1 cellular context compared by ENCODE assay signal in genomic region chr10:68231106-68231901, GRCh38.
TF ChIP-seq lines count a peak whose summit lies in the region.

No MANE protein-coding gene starts in this region.

TF ChIP-seq in HepG2, 621 proteins besides CTCF, POLR2A, EP300 and RAD21 (continued from another document and continues in another):
- 0 out of 2 replicates have a peak, but pooled peaks have one; percentile 29 for TF ChIP-seq MTA1 (CRISPR knock-in tag; IDR thresholded peaks at IDR 0.05; ENCODE audit: borderline replicate concordance)
- TF ChIP-seq SMC3 (IDR thresholded peaks at IDR 0.05; ENCODE audit: low read length) = no peak
- TF ChIP-seq, protein P1, sequence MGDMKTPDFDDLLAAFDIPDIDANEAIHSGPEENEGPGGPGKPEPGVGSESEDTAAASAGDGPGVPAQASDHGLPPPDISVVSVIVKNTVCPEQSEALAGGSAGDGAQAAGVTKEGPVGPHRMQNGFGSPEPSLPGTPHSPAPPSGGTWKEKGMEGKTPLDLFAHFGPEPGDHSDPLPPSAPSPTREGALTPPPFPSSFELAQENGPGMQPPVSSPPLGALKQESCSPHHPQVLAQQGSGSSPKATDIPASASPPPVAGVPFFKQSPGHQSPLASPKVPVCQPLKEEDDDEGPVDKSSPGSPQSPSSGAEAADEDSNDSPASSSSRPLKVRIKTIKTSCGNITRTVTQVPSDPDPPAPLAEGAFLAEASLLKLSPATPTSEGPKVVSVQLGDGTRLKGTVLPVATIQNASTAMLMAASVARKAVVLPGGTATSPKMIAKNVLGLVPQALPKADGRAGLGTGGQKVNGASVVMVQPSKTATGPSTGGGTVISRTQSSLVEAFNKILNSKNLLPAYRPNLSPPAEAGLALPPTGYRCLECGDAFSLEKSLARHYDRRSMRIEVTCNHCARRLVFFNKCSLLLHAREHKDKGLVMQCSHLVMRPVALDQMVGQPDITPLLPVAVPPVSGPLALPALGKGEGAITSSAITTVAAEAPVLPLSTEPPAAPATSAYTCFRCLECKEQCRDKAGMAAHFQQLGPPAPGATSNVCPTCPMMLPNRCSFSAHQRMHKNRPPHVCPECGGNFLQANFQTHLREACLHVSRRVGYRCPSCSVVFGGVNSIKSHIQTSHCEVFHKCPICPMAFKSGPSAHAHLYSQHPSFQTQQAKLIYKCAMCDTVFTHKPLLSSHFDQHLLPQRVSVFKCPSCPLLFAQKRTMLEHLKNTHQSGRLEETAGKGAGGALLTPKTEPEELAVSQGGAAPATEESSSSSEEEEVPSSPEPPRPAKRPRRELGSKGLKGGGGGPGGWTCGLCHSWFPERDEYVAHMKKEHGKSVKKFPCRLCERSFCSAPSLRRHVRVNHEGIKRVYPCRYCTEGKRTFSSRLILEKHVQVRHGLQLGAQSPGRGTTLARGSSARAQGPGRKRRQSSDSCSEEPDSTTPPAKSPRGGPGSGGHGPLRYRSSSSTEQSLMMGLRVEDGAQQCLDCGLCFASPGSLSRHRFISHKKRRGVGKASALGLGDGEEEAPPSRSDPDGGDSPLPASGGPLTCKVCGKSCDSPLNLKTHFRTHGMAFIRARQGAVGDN (CRISPR knock-in tag; IDR thresholded peaks at IDR 0.05) = peak; percentile 94
- TF ChIP-seq TEF (CRISPR knock-in tag; IDR thresholded peaks at IDR 0.05) = peak; percentile 68; the same call in 1 of the 2 replicates
- peak; percentile 59 for TF ChIP-seq ZNF777 (CRISPR knock-in tag; IDR thresholded peaks at IDR 0.05)
- no peak for TF ChIP-seq E2F1 (CRISPR knock-in tag; IDR thresholded peaks at IDR 0.05)
- TF ChIP-seq MBNL3 (CRISPR knock-in tag; conservative IDR thresholded peaks at IDR 0.05) = no peak
- no peak for TF ChIP-seq ZSCAN22 (CRISPR knock-in tag; IDR thresholded peaks at IDR 0.05)
- peak; percentile 51; the same call in 1 of the 2 replicates for TF ChIP-seq ZSCAN20 (CRISPR knock-in tag; IDR thresholded peaks at IDR 0.05; ENCODE audit: borderline replicate concordance)
- no peak; the same call in 1 of the 2 replicates for TF ChIP-seq ZNF501 (CRISPR knock-in tag; IDR thresholded peaks at IDR 0.05)
- no peak for TF ChIP-seq DNMT1 (CRISPR knock-in tag; IDR thresholded peaks at IDR 0.05)
- TF ChIP-seq SPEN (CRISPR knock-in tag; IDR thresholded peaks at IDR 0.05; ENCODE audit: low read depth) = 0 out of 2 replicates have a peak, but pooled peaks have one; percentile 20
- TF ChIP-seq NFIC (IDR thresholded peaks at IDR 0.05; ENCODE audit: low read length) = no peak
- no peak for TF ChIP-seq SMARCE1 (IDR thresholded peaks at IDR 0.05; ENCODE audit: borderline replicate concordance)
- 0 out of 2 replicates have a peak, but pooled peaks have one; percentile 40 for TF ChIP-seq MTF1 (CRISPR knock-in tag; IDR thresholded peaks at IDR 0.05)
- TF ChIP-seq TGIF2 (CRISPR knock-in tag; IDR thresholded peaks at IDR 0.05) = peak; percentile 31; the same call in 1 of the 2 replicates
- TF ChIP-seq IRF9 (CRISPR knock-in tag; IDR thresholded peaks at IDR 0.05; ENCODE audit: borderline replicate concordance) = peak; percentile 67; the same call in 1 of the 2 replicates
- TF ChIP-seq ZNF441 (CRISPR knock-in tag; IDR thresholded peaks at IDR 0.05; ENCODE audit: borderline replicate concordance) = peak; percentile 53; the same call in 1 of the 2 replicates
- TF ChIP-seq, protein P2, sequence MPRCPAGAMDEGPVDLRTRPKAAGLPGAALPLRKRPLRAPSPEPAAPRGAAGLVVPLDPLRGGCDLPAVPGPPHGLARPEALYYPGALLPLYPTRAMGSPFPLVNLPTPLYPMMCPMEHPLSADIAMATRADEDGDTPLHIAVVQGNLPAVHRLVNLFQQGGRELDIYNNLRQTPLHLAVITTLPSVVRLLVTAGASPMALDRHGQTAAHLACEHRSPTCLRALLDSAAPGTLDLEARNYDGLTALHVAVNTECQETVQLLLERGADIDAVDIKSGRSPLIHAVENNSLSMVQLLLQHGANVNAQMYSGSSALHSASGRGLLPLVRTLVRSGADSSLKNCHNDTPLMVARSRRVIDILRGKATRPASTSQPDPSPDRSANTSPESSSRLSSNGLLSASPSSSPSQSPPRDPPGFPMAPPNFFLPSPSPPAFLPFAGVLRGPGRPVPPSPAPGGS (CRISPR knock-in tag; IDR thresholded peaks at IDR 0.05) = no peak
- peak; percentile 83; the same call in 1 of the 2 replicates for TF ChIP-seq RNF2 (conservative IDR thresholded peaks at IDR 0.05; ENCODE audit: low read depth)
- TF ChIP-seq, protein P3, sequence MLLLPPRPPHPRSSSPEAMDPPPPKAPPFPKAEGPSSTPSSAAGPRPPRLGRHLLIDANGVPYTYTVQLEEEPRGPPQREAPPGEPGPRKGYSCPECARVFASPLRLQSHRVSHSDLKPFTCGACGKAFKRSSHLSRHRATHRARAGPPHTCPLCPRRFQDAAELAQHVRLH (CRISPR knock-in tag; IDR thresholded peaks at IDR 0.05; ENCODE audit: borderline replicate concordance, low read depth) = peak; percentile 54; the same call in 1 of the 2 replicates
- TF ChIP-seq, protein P4, sequence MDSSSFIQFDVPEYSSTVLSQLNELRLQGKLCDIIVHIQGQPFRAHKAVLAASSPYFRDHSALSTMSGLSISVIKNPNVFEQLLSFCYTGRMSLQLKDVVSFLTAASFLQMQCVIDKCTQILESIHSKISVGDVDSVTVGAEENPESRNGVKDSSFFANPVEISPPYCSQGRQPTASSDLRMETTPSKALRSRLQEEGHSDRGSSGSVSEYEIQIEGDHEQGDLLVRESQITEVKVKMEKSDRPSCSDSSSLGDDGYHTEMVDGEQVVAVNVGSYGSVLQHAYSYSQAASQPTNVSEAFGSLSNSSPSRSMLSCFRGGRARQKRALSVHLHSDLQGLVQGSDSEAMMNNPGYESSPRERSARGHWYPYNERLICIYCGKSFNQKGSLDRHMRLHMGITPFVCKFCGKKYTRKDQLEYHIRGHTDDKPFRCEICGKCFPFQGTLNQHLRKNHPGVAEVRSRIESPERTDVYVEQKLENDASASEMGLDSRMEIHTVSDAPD (CRISPR knock-in tag; IDR thresholded peaks at IDR 0.05) = no peak
- TF ChIP-seq, protein P5, sequence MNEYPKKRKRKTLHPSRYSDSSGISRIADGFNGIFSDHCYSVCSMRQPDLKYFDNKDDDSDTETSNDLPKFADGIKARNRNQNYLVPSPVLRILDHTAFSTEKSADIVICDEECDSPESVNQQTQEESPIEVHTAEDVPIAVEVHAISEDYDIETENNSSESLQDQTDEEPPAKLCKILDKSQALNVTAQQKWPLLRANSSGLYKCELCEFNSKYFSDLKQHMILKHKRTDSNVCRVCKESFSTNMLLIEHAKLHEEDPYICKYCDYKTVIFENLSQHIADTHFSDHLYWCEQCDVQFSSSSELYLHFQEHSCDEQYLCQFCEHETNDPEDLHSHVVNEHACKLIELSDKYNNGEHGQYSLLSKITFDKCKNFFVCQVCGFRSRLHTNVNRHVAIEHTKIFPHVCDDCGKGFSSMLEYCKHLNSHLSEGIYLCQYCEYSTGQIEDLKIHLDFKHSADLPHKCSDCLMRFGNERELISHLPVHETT (CRISPR knock-in tag; conservative IDR thresholded peaks at IDR 0.05) = 0 out of 2 replicates have a peak, but pooled peaks have one; percentile 34
- TF ChIP-seq, protein P6, sequence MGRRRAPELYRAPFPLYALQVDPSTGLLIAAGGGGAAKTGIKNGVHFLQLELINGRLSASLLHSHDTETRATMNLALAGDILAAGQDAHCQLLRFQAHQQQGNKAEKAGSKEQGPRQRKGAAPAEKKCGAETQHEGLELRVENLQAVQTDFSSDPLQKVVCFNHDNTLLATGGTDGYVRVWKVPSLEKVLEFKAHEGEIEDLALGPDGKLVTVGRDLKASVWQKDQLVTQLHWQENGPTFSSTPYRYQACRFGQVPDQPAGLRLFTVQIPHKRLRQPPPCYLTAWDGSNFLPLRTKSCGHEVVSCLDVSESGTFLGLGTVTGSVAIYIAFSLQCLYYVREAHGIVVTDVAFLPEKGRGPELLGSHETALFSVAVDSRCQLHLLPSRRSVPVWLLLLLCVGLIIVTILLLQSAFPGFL (CRISPR knock-in tag; IDR thresholded peaks at IDR 0.05) = 0 out of 2 replicates have a peak, but pooled peaks have one; percentile 79
- peak; percentile 65; the same call in 1 of the 2 replicates for TF ChIP-seq MXD3 (CRISPR knock-in tag; IDR thresholded peaks at IDR 0.05)
- peak; percentile 50; the same call in 1 of the 2 replicates for TF ChIP-seq ZNF605 (CRISPR knock-in tag; IDR thresholded peaks at IDR 0.05)
- peak; percentile 88 for TF ChIP-seq ZBTB43 (CRISPR knock-in tag; conservative IDR thresholded peaks at IDR 0.05)
- peak; percentile 81; the same call in 1 of the 2 replicates for TF ChIP-seq EED (CRISPR knock-in tag; IDR thresholded peaks at IDR 0.05)
- TF ChIP-seq, protein P7, sequence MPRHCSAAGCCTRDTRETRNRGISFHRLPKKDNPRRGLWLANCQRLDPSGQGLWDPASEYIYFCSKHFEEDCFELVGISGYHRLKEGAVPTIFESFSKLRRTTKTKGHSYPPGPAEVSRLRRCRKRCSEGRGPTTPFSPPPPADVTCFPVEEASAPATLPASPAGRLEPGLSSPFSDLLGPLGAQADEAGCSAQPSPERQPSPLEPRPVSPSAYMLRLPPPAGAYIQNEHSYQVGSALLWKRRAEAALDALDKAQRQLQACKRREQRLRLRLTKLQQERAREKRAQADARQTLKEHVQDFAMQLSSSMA (CRISPR knock-in tag; IDR thresholded peaks at IDR 0.05) = peak; percentile 64; the same call in 1 of the 2 replicates
- peak; percentile 19; the same call in 1 of the 2 replicates for TF ChIP-seq DMAP1 (CRISPR knock-in tag; IDR thresholded peaks at IDR 0.05)
- peak; percentile 76; the same call in 1 of the 2 replicates for TF ChIP-seq ZBTB7A (CRISPR knock-in tag; IDR thresholded peaks at IDR 0.05)
- TF ChIP-seq MED13 (CRISPR knock-in tag; IDR thresholded peaks at IDR 0.05) = peak; percentile 54; the same call in 1 of the 2 replicates
- TF ChIP-seq ZNF484 (CRISPR knock-in tag; IDR thresholded peaks at IDR 0.05; ENCODE audit: borderline replicate concordance, low read depth) = no peak
- TF ChIP-seq ZNF263 (CRISPR knock-in tag; IDR thresholded peaks at IDR 0.05) = peak; percentile 55; the same call in 1 of the 2 replicates
- no peak for TF ChIP-seq NFE2 (CRISPR knock-in tag; IDR thresholded peaks at IDR 0.05)
- no peak for TF ChIP-seq ZNF713 (CRISPR knock-in tag; IDR thresholded peaks at IDR 0.05)
- TF ChIP-seq ZNF879 (CRISPR knock-in tag; IDR thresholded peaks at IDR 0.05) = peak; percentile 89; the same call in 1 of the 2 replicates
- TF ChIP-seq ZGPAT (CRISPR knock-in tag; IDR thresholded peaks at IDR 0.05) = peak; percentile 57; the same call in 1 of the 2 replicates
- TF ChIP-seq ZNF749 (CRISPR knock-in tag; IDR thresholded peaks at IDR 0.05; ENCODE audit: borderline replicate concordance) = peak; percentile 81; the same call in 1 of the 2 replicates
- TF ChIP-seq ZNF747 (CRISPR knock-in tag; IDR thresholded peaks at IDR 0.05; ENCODE audit: borderline replicate concordance) = peak; percentile 64
- TF ChIP-seq MAFF (IDR thresholded peaks at IDR 0.05; ENCODE audit: low read depth, low read length) = no peak
- TF ChIP-seq ZNF547 (CRISPR knock-in tag; IDR thresholded peaks at IDR 0.05) = peak; percentile 30; the same call in 1 of the 2 replicates
- TF ChIP-seq ZFX (CRISPR knock-in tag; IDR thresholded peaks at IDR 0.05; ENCODE audit: low read depth) = peak; percentile 58; the same call in 1 of the 2 replicates
- no peak for TF ChIP-seq CBX5 (CRISPR knock-in tag; IDR thresholded peaks at IDR 0.05; ENCODE audit: borderline replicate concordance)
- no peak for TF ChIP-seq ZMYM2 (CRISPR knock-in tag; IDR thresholded peaks at IDR 0.05)
- peak; percentile 70 for TF ChIP-seq YEATS4 (CRISPR knock-in tag; IDR thresholded peaks at IDR 0.05; ENCODE audit: borderline replicate concordance)
- no peak for TF ChIP-seq ZNF33B (CRISPR knock-in tag; IDR thresholded peaks at IDR 0.05)
- peak; percentile 46; the same call in 1 of the 2 replicates for TF ChIP-seq ZNF446 (CRISPR knock-in tag; IDR thresholded peaks at IDR 0.05)
